ENCODE assay signal across 1 cellular context in the genomic region with DNA sequence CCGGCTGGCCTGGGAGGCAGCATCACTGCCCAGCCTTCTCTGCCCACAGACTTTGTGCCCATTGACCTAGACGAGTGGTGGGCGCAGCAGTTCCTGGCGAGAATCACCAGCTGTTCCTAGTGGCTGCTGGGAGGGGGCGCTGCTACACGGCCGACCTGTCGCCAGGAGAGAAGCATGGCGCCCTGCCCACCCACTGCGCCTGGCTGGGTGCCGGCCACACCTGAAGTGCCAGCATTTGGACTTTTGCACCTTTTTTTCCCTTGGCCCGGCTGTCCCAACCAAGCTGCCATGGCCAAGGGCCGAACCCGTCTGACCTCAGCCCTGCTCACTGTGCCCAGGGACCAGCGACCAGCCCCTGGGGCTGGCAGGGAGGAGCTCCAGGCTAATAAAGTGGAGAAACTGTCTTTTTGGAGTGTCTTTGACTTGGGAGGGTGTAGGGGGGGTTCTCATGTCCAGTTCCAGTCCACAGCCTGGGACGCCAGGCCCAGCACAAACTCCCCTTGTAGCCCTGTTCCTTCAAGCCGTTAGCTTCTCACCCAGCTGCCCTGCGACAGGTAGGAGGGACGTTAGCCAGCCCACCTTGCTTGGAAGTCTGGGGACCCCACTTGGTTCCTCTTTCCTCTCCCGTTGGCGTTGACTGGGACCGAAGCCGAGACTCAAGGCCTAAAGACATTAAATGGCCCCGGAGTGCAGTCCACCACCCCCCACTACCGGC.
TF ChIP-seq lines count a peak whose summit lies in the region.

No MANE protein-coding gene starts in this region.

TF ChIP-seq in HepG2, 621 proteins besides CTCF, POLR2A, EP300 and RAD21 (continued from another document and continues in another):
- TF ChIP-seq RNF2 (conservative IDR thresholded peaks at IDR 0.05; ENCODE audit: low read depth) (no peak), FIP1L1 (IDR thresholded peaks at IDR 0.05; ENCODE audit: borderline replicate concordance, insufficient read depth, low read depth, low read length) (no peak), DR1 (CRISPR knock-in tag; IDR thresholded peaks at IDR 0.05) (no peak; the same call in 1 of the 2 replicates), ZNF430 (CRISPR knock-in tag; IDR thresholded peaks at IDR 0.05) (no peak), MBNL3 (CRISPR knock-in tag; conservative IDR thresholded peaks at IDR 0.05) (no peak), ZNF543 (CRISPR knock-in tag; IDR thresholded peaks at IDR 0.05) (no peak), CEBPG (CRISPR knock-in tag; IDR thresholded peaks at IDR 0.05) (no peak), MATR3 (CRISPR knock-in tag; IDR thresholded peaks at IDR 0.05) (no peak), GATAD1 (CRISPR knock-in tag; IDR thresholded peaks at IDR 0.05) (0 out of 2 replicates have a peak, but pooled peaks have one; percentile 28), ZBTB14 (CRISPR knock-in tag; IDR thresholded peaks at IDR 0.05) (no peak), ZNF512B (CRISPR knock-in tag; IDR thresholded peaks at IDR 0.05; ENCODE audit: borderline replicate concordance) (no peak), DBP (CRISPR knock-in tag; IDR thresholded peaks at IDR 0.05; ENCODE audit: not compliant biosample characterization) (no peak), LRRFIP1 (CRISPR knock-in tag; conservative IDR thresholded peaks at IDR 0.05) (no peak), ZNF841 (CRISPR knock-in tag; IDR thresholded peaks at IDR 0.05; ENCODE audit: borderline replicate concordance) (no peak), NFIC (IDR thresholded peaks at IDR 0.05; ENCODE audit: low read length) (0 out of 2 replicates have a peak, but pooled peaks have one; percentile 23), POLR2AphosphoS5 (IDR thresholded peaks at IDR 0.05; ENCODE audit: low read depth, low read length) (peak; percentile 42), RBM22 (optimal IDR thresholded peaks at IDR 0.05; ENCODE audit: low read length) (no peak), MYC (CRISPR knock-in tag; IDR thresholded peaks at IDR 0.05; ENCODE audit: borderline replicate concordance) (peak; percentile 78), TRIM24 (CRISPR knock-in tag; IDR thresholded peaks at IDR 0.05) (no peak), SYNCRIP (IDR thresholded peaks at IDR 0.05; ENCODE audit: insufficient read depth, low read depth, low read length) (no peak), GABPA (IDR thresholded peaks at IDR 0.05; ENCODE audit: low read depth, low read length) (no peak), GABPA (CRISPR knock-in tag; IDR thresholded peaks at IDR 0.05; ENCODE audit: low read depth) (peak; percentile 38; the same call in 1 of the 2 replicates), RARA (CRISPR knock-in tag; IDR thresholded peaks at IDR 0.05) (no peak), ZNF17 (CRISPR knock-in tag; IDR thresholded peaks at IDR 0.05) (no peak), ZNF563 (CRISPR knock-in tag; IDR thresholded peaks at IDR 0.05) (no peak), E2F5 (CRISPR knock-in tag; conservative IDR thresholded peaks at IDR 0.05) (no peak), ZFP37 (CRISPR knock-in tag; IDR thresholded peaks at IDR 0.05; ENCODE audit: borderline replicate concordance) (peak; percentile 39; the same call in 1 of the 2 replicates), TCF7 (IDR thresholded peaks at IDR 0.05; ENCODE audit: low read depth) (no peak), CREB1 (IDR thresholded peaks at IDR 0.05) (no peak), CREB1 (CRISPR knock-in tag; IDR thresholded peaks at IDR 0.05) (no peak), DNMT1 (CRISPR knock-in tag; IDR thresholded peaks at IDR 0.05) (no peak), CERS6 (CRISPR knock-in tag; IDR thresholded peaks at IDR 0.05) (no peak), ZNF782 (CRISPR knock-in tag; IDR thresholded peaks at IDR 0.05; ENCODE audit: borderline replicate concordance) (no peak; the same call in 1 of the 2 replicates), PTBP1 (IDR thresholded peaks at IDR 0.05; ENCODE audit: low read depth, low read length, poor library complexity, severe bottlenecking) (no peak), ZNF709 (CRISPR knock-in tag; IDR thresholded peaks at IDR 0.05) (no peak), ZNF136 (CRISPR knock-in tag; IDR thresholded peaks at IDR 0.05; ENCODE audit: low read depth) (no peak), CBX1 (IDR thresholded peaks at IDR 0.05; ENCODE audit: low read depth) (no peak), SOX5 (CRISPR knock-in tag; IDR thresholded peaks at IDR 0.05; ENCODE audit: borderline replicate concordance) (no peak), ZNF619 (CRISPR knock-in tag; IDR thresholded peaks at IDR 0.05) (no peak), ZNF569 (CRISPR knock-in tag; IDR thresholded peaks at IDR 0.05; ENCODE audit: borderline replicate concordance) (no peak)
- TF ChIP-seq, protein P1, sequence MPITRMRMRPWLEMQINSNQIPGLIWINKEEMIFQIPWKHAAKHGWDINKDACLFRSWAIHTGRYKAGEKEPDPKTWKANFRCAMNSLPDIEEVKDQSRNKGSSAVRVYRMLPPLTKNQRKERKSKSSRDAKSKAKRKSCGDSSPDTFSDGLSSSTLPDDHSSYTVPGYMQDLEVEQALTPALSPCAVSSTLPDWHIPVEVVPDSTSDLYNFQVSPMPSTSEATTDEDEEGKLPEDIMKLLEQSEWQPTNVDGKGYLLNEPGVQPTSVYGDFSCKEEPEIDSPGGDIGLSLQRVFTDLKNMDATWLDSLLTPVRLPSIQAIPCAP (CRISPR knock-in tag; IDR thresholded peaks at IDR 0.05; ENCODE audit: low read depth): no peak
- TF ChIP-seq, protein P2, sequence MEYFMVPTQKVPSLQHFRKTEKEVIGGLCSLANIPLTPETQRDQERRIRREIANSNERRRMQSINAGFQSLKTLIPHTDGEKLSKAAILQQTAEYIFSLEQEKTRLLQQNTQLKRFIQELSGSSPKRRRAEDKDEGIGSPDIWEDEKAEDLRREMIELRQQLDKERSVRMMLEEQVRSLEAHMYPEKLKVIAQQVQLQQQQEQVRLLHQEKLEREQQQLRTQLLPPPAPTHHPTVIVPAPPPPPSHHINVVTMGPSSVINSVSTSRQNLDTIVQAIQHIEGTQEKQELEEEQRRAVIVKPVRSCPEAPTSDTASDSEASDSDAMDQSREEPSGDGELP (IDR thresholded peaks at IDR 0.05; ENCODE audit: borderline replicate concordance, low read depth): peak; percentile 81
- TF ChIP-seq, protein P3, sequence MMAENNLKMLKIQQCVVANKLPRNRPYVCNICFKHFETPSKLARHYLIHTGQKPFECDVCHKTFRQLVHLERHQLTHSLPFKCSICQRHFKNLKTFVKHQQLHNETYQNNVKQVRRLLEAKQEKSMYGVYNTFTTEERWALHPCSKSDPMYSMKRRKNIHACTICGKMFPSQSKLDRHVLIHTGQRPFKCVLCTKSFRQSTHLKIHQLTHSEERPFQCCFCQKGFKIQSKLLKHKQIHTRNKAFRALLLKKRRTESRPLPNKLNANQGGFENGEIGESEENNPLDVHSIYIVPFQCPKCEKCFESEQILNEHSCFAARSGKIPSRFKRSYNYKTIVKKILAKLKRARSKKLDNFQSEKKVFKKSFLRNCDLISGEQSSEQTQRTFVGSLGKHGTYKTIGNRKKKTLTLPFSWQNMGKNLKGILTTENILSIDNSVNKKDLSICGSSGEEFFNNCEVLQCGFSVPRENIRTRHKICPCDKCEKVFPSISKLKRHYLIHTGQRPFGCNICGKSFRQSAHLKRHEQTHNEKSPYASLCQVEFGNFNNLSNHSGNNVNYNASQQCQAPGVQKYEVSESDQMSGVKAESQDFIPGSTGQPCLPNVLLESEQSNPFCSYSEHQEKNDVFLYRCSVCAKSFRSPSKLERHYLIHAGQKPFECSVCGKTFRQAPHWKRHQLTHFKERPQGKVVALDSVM (CRISPR knock-in tag; IDR thresholded peaks at IDR 0.05): no peak
- TF ChIP-seq, protein P4, sequence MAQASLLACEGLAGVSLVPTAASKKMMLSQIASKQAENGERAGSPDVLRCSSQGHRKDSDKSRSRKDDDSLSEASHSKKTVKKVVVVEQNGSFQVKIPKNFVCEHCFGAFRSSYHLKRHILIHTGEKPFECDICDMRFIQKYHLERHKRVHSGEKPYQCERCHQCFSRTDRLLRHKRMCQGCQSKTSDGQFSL (CRISPR knock-in tag; IDR thresholded peaks at IDR 0.05): peak; percentile 83
- TF ChIP-seq, protein P5, sequence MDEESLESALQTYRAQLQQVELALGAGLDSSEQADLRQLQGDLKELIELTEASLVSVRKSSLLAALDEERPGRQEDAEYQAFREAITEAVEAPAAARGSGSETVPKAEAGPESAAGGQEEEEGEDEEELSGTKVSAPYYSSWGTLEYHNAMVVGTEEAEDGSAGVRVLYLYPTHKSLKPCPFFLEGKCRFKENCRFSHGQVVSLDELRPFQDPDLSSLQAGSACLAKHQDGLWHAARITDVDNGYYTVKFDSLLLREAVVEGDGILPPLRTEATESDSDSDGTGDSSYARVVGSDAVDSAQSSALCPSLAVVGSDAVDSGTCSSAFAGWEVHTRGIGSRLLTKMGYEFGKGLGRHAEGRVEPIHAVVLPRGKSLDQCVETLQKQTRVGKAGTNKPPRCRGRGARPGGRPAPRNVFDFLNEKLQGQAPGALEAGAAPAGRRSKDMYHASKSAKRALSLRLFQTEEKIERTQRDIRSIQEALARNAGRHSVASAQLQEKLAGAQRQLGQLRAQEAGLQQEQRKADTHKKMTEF (CRISPR knock-in tag; IDR thresholded peaks at IDR 0.05): no peak
- TF ChIP-seq, protein P6, sequence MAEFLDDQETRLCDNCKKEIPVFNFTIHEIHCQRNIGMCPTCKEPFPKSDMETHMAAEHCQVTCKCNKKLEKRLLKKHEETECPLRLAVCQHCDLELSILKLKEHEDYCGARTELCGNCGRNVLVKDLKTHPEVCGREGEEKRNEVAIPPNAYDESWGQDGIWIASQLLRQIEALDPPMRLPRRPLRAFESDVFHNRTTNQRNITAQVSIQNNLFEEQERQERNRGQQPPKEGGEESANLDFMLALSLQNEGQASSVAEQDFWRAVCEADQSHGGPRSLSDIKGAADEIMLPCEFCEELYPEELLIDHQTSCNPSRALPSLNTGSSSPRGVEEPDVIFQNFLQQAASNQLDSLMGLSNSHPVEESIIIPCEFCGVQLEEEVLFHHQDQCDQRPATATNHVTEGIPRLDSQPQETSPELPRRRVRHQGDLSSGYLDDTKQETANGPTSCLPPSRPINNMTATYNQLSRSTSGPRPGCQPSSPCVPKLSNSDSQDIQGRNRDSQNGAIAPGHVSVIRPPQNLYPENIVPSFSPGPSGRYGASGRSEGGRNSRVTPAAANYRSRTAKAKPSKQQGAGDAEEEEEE (CRISPR knock-in tag; IDR thresholded peaks at IDR 0.05; ENCODE audit: borderline replicate concordance): no peak
